In the genomic region with DNA sequence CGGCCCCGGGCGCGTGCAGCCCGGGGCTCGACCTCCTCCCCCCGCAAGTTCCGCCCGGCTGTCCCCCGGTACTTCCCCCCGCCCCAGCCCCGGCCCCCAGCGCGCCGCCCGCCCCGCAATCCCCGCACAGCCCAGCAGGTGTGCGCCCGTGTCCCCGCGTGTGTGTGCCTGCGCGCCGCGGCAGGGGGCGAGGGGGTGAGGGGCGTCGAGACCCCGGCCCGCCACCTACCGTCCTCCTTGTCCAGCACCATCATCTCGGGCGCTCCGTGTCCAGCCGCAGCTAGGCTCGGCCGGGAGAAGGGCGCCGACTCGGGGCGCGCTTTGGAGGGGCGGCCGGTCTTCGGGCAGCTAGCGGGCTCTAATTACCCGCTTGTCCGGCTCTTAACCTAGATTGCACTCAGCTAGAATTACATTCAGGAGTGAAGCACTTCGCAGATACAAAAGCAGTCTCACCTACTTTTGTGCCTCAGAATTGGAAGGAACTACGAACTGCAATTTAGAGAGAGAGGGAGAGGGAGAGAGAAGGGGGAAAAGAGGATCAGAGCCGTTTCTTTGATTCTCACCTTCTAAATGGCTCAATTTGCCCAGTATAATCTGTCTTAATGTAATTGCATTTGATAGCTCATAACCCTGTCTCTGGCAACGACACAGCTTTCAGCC, we compare ENCODE assay signal across 8 cellular contexts. TPM values are rescaled to one million over a fixed set of nuclear protein-coding genes. Genes with fewer than 3 reads are reported as not detected.
DNase-seq lines count a peak whose midpoint lies in the region; FAIRE-seq and TF ChIP-seq lines count a peak whose summit lies in the region.

No MANE protein-coding gene starts in this region.

- H3K4me2 ChIP-seq in neural progenitor cell: peak overlapping the region; percentile 93

- H3K36me3 Mint-ChIP-seq in T-helper 2 cell treated with Interferon-gamma antibody and Interleukin-4, amounts not matched to agents 5 μg/mL and 100 μg/mL, for 36 hours (ENCODE audit: low read depth): no peaks in the 10 kb centered on the region
- no peaks in the 10 kb centered on the region for H3K36me3 Mint-ChIP-seq in neural progenitor cell

- no peak overlapping the region for H3K27ac Mint-ChIP-seq in T-helper 2 cell treated with Interferon-gamma antibody and Interleukin-4, amounts not matched to agents 5 μg/mL and 100 μg/mL, for 36 hours
- H3K27ac Mint-ChIP-seq in neural progenitor cell: no peak overlapping the region

- H3K9me3 Mint-ChIP-seq in T-helper 2 cell treated with Interferon-gamma antibody and Interleukin-4, amounts not matched to agents 5 μg/mL and 100 μg/mL, for 36 hours: no peaks in the 10 kb centered on the region
- no peaks in the 10 kb centered on the region for H3K9me3 Mint-ChIP-seq in neural progenitor cell

- no peak for DNase-seq in T-helper 2 cell treated with Interferon-gamma antibody and Interleukin-4, amounts not matched to agents 5 μg/mL and 100 μg/mL, for 36 hours (ENCODE audit: low spot score)
- DNase-seq in T-helper 2 cell (no peak), NCI-H748 treated with DMSO at 0.1 percent for 48 hours (lab: John Stamatoyannopoulos, UW) (peak; percentile 50), neural progenitor cell (ENCODE audit: low spot score) (peak; percentile 78), HTR-8/SVneo (ENCODE audit: insufficient read length, low spot score) (no peak)
- DNase-seq in stimulated activated CD4-positive, alpha-beta T cell treated with anti-CD3 and anti-CD28 coated beads, Interleukin-4, amount 100 ng/mL, for 1 hour: no peak
- no peak for DNase-seq in activated CD4-positive, alpha-beta T cell treated with anti-CD3 and anti-CD28 coated beads, Interleukin-2, amount 50 U/mL, for 4 hours

- no peak for FAIRE-seq in HTR-8/SVneo (lab: Jason Lieb, UNC)

- H3K9ac ChIP-seq in endocrine pancreas (ENCODE audit: control insufficient read depth, insufficient read depth, low read length) (peak overlapping the region; percentile 45), neural progenitor cell (no peak overlapping the region)

- peaks cover 63% of the 10 kb centered on the region for H3K27me3 Mint-ChIP-seq in T-helper 2 cell treated with Interferon-gamma antibody and Interleukin-4, amounts not matched to agents 5 μg/mL and 100 μg/mL, for 36 hours (ENCODE audit: low read depth)
- H3K27me3 Mint-ChIP-seq in neural progenitor cell (ENCODE audit: insufficient read depth, low read depth): peaks cover 42% of the 10 kb centered on the region

- no peak overlapping the region for H3K27ac ChIP-seq in neural progenitor cell

- no peaks in the 10 kb centered on the region for H4K20me1 ChIP-seq in neural progenitor cell (ENCODE audit: low read depth)

- H3K4me3 ChIP-seq in endocrine pancreas (ENCODE audit: control insufficient read depth, insufficient read depth, low read length) (peak overlapping the region; percentile 80), neural progenitor cell (peak overlapping the region; percentile 60)

- H3K9me3 ChIP-seq in endocrine pancreas (ENCODE audit: control insufficient read depth, low read length): no peaks in the 10 kb centered on the region
- no peaks in the 10 kb centered on the region for H3K9me3 ChIP-seq in neural progenitor cell (ENCODE audit: low read depth)

- TF ChIP-seq CTCF in neural progenitor cell (IDR thresholded peaks at IDR 0.05): peak; percentile 27

- no peaks in the 10 kb centered on the region for H3K4me1 ChIP-seq in endocrine pancreas (ENCODE audit: control insufficient read depth, insufficient read depth, low read length)
- peaks cover 45% of the 10 kb centered on the region for H3K4me1 ChIP-seq in neural progenitor cell

- peaks cover 20% of the 10 kb centered on the region for H3F3A ChIP-seq in neural progenitor cell (ENCODE audit: low read depth)

- H3K36me3 ChIP-seq in endocrine pancreas (ENCODE audit: control insufficient read depth, insufficient read depth, low read length) (no peaks in the 10 kb centered on the region), neural progenitor cell (no peaks in the 10 kb centered on the region)

- peak overlapping the region; percentile 47 for H3K4me3 Mint-ChIP-seq in T-helper 2 cell treated with Interferon-gamma antibody and Interleukin-4, amounts not matched to agents 5 μg/mL and 100 μg/mL, for 36 hours
- H3K4me3 Mint-ChIP-seq in neural progenitor cell: peak overlapping the region; percentile 84

- peak overlapping the region; percentile 61 for H2AFZ ChIP-seq in neural progenitor cell (replicated peaks)

- peaks cover 66% of the 10 kb centered on the region for H3K79me2 ChIP-seq in neural progenitor cell (ENCODE audit: low read depth)

- H3K4me1 Mint-ChIP-seq in T-helper 2 cell treated with Interferon-gamma antibody and Interleukin-4, amounts not matched to agents 5 μg/mL and 100 μg/mL, for 36 hours (ENCODE audit: low read depth): peaks cover 7% of the 10 kb centered on the region
- peaks cover 43% of the 10 kb centered on the region for H3K4me1 Mint-ChIP-seq in neural progenitor cell

- H3K27me3 ChIP-seq in endocrine pancreas (ENCODE audit: control insufficient read depth, insufficient read depth, low read length): no peaks in the 10 kb centered on the region
- peaks cover 63% of the 10 kb centered on the region for H3K27me3 ChIP-seq in neural progenitor cell

RNA-seq across cellular contexts. Expression of a gene that starts 0.4 kb away (rescaled TPM):
- 2.9 and 6.2 TPM in 2 replicates for total RNA-seq in neural progenitor cell (ENCODE audit: low replicate concordance)

Comparison
In these comparisons a context has a peak if more than half of its experiments do, and no peak if none do; other contexts are left out.
1. DNase-seq: peak in NCI-H748 treated with DMSO at 0.1 percent for 48 hours (single experiment) and neural progenitor cell (single experiment); none in T-helper 2 cell treated with Interferon-gamma antibody and Interleukin-4, amounts not matched to agents 5 μg/mL and 100 μg/mL, for 36 hours (single experiment), T-helper 2 cell (0 of 5), stimulated activated CD4-positive, alpha-beta T cell treated with anti-CD3 and anti-CD28 coated beads, Interleukin-4, amount 100 ng/mL, for 1 hour (single experiment), HTR-8/SVneo (single experiment) and activated CD4-positive, alpha-beta T cell treated with anti-CD3 and anti-CD28 coated beads, Interleukin-2, amount 50 U/mL, for 4 hours (0 of 2).